Comparison of ENCODE assay signal across 9 cellular contexts in genomic region chr3:133494469-133494868, GRCh38.
A peak's percentile ranks its signal among the peaks of the same experiment; 100 is the strongest.
DNase-seq lines count a peak whose midpoint lies in the region; ATAC-seq, FAIRE-seq and TF ChIP-seq lines count a peak whose summit lies in the region.
"Had no signal": no experiment of that assay in that cellular context is flagged by ENCODE, and none has a peak within 500 bp of the region (broad histone marks: within the 10 kb centered on the region; RNA-seq: fewer than 3 reads in every experiment).

No MANE protein-coding gene starts in this region.

- H3K14ac ChIP-seq in mesenchymal stem cell (ENCODE audit: low read length in 2 of 2): no peak overlapping the region

- H2BK5ac ChIP-seq in mesenchymal stem cell (ENCODE audit: low read depth, low read length, poor library complexity, severe bottlenecking): no peak overlapping the region

- DNase-seq in ELR (ENCODE audit: low read depth) (peak; percentile 63), KBM-7 (peak; percentile 65), K562 (ENCODE audit: extremely low read depth in 1 of 4, low spot score in 3 of 4) (peak in 2 of 4 experiments; percentile 36 to 42), mesenchymal stem cell (peak; percentile 50)
- no peak for DNase-seq in CD4-positive, alpha-beta memory T cell
- DNase-seq: kidney glomerular epithelial cell had no signal

- H3K23ac ChIP-seq in mesenchymal stem cell (ENCODE audit: low read length in 2 of 2): no peak overlapping the region

- H3K9me3 Mint-ChIP-seq in CD4-positive, alpha-beta memory T cell: no peaks in the 10 kb centered on the region

- H2BK15ac ChIP-seq in mesenchymal stem cell (ENCODE audit: low read depth, poor library complexity, severe bottlenecking): no peak overlapping the region

- POLR2A ChIA-PET in K562 (lab: Yijun Ruan, JAX): no interaction called here
- POLR2A ChIA-PET in CD4-positive, alpha-beta memory T cell (lab: Charles Lee; ENCODE audit: partially characterized antibody): no interaction called here

- no peaks in the 10 kb centered on the region; a peak in 1 of 5 replicates for H3K4me1 ChIP-seq in K562 (replicated peaks in 1 of 2; ENCODE audit: control insufficient read depth in 2 of 2, insufficient read depth in 2 of 2, low read length in 2 of 2)
- peaks cover 1% of the 10 kb centered on the region for H3K4me1 ChIP-seq in mesenchymal stem cell (ENCODE audit: control insufficient read depth, insufficient read depth, low read depth, low read length)
- H3K4me1 ChIP-seq in CD4-positive, alpha-beta memory T cell (ENCODE audit: insufficient read depth, low read length): peaks cover 50% of the 10 kb centered on the region

- H3K9me1 ChIP-seq in K562 (ENCODE audit: control insufficient read depth, insufficient read depth, low read length): no peaks in the 10 kb centered on the region

- CTCF ChIA-PET in K562 (lab: Yijun Ruan, JAX; ENCODE audit: low intra/inter-chr PET ratio): no interaction called here
- CTCF ChIA-PET in CD4-positive, alpha-beta memory T cell (lab: Charles Lee; ENCODE audit: partially characterized antibody): no interaction called here

- H3K18ac ChIP-seq in mesenchymal stem cell (ENCODE audit: low read depth in 1 of 2, low read length in 2 of 2): no peak overlapping the region

- H3K27ac ChIP-seq in K562 (ENCODE audit: extremely low read depth, low read depth, low read length): no peak overlapping the region
- no peak overlapping the region for H3K27ac ChIP-seq in mesenchymal stem cell (ENCODE audit: low read length, poor library complexity, severe bottlenecking)
- H3K27ac ChIP-seq in CD4-positive, alpha-beta memory T cell (ENCODE audit: low read depth, low read length): no peak overlapping the region
- H3K27ac ChIP-seq: skin epidermis had no signal

- intact Hi-C loops in K562 (cut with micrococcal nuclease): loop anchor here (2.0 kb wide), 1 partner anchor 84 kb away; no protein-coding TSS in a partner anchor
- intact Hi-C loops in CD4-positive, alpha-beta memory T cell (cut with micrococcal nuclease): no loop called here

- peak; percentile 60 for FAIRE-seq in K562 (lab: Jason Lieb, UNC)

- BruUV-seq in K562 (replicated peaks; lab: Mats Ljungman, UMichigan): no TSS peak

- H2BK12ac ChIP-seq in mesenchymal stem cell (ENCODE audit: low read length in 2 of 2): no peak overlapping the region

- WGBS in K562 (ENCODE audit: insufficient coverage, low coverage, missing lambda C conversion rate): 3% methylated on average over 6 of the region's 6 CpGs
- 52% methylated on average over 6 of the region's 6 CpGs for WGBS in mesenchymal stem cell

- peaks cover 35 to 46% (median 42%) of the 10 kb centered on the region in 4 donors for H3K4me1 Mint-ChIP-seq in CD4-positive, alpha-beta memory T cell

- H4K91ac ChIP-seq in mesenchymal stem cell (ENCODE audit: low read length): no peak overlapping the region

- no peak overlapping the region for H3K4me3 Mint-ChIP-seq in CD4-positive, alpha-beta memory T cell

- TF ChIP-seq POLR2A in K562 (conservative IDR thresholded peaks at IDR 0.05): no peak

- peak in 1 of 2 experiments; percentile 54; a peak in 2 of 4 replicates for TF ChIP-seq RAD21 in K562 (CRISPR knock-in tag; conservative IDR thresholded peaks at IDR 0.05 in 1 of 2, IDR thresholded peaks at IDR 0.05 in 1 of 2)

- ATAC-seq in K562: peak; percentile 92
- no peak for ATAC-seq in HG03378 (IDR thresholded peaks at IDR 0.05; ENCODE audit: unreplicated experiment)
- no peak for ATAC-seq in HG02759 (IDR thresholded peaks at IDR 0.05; ENCODE audit: unreplicated experiment)

- no peaks in the 10 kb centered on the region for H3K79me1 ChIP-seq in mesenchymal stem cell (replicated peaks; ENCODE audit: low read length, poor library complexity, severe bottlenecking)

- in situ Hi-C loops in KBM-7 (cut with MboI; ENCODE audit: low pct_unique_long_range_greater_than_20kb, low sequenced_read_pairs) (no loop called here), K562 (cut with MboI) (no loop called here)

- H3K9me3 ChIP-seq in K562 (replicated peaks; ENCODE audit: control insufficient read depth, insufficient read depth, low read depth, low read length) (no peaks in the 10 kb centered on the region), mesenchymal stem cell (ENCODE audit: control insufficient read depth, low read length) (no peaks in the 10 kb centered on the region)
- H3K9me3 ChIP-seq in CD4-positive, alpha-beta memory T cell (ENCODE audit: control insufficient read depth in 1 of 2, low read length in 2 of 2): no peaks in the 10 kb centered on the region

- H3K36me3 Mint-ChIP-seq in CD4-positive, alpha-beta memory T cell: no peaks in the 10 kb centered on the region

- H3K9ac ChIP-seq in K562 (ENCODE audit: insufficient read depth in 1 of 2, low read depth in 2 of 2, low read length in 2 of 2) (no peak overlapping the region), mesenchymal stem cell (ENCODE audit: low read length) (no peak overlapping the region)

- no peak for TF ChIP-seq EP300 in K562 (IDR thresholded peaks at IDR 0.05; ENCODE audit: low read length)

- no peaks in the 10 kb centered on the region for H3K79me2 ChIP-seq in K562 (ENCODE audit: control insufficient read depth, insufficient read depth, low read length)

- H3K4me2 ChIP-seq in K562 (ENCODE audit: insufficient read depth, low read length) (no peak overlapping the region), mesenchymal stem cell (ENCODE audit: low read length, poor library complexity, severe bottlenecking) (no peak overlapping the region)

- H3K4me3 ChIP-seq in K562: no peak overlapping the region
- no peak overlapping the region for H3K4me3 ChIP-seq in mesenchymal stem cell (ENCODE audit: insufficient read depth in 1 of 2, low read depth in 1 of 2, low read length in 2 of 2)
- no peak overlapping the region for H3K4me3 ChIP-seq in CD4-positive, alpha-beta memory T cell (ENCODE audit: low read length in 2 of 2)
- H3K4me3 ChIP-seq: skin epidermis had no signal

- H2AFZ ChIP-seq in K562 (ENCODE audit: low read depth, low read length) (no peak overlapping the region), mesenchymal stem cell (ENCODE audit: low read depth, low read length) (no peak overlapping the region)

- H2AK5ac ChIP-seq in mesenchymal stem cell (ENCODE audit: low read length, severe bottlenecking): no peak overlapping the region

- H3K27ac Mint-ChIP-seq in CD4-positive, alpha-beta memory T cell: peak overlapping the region in 1 of 7 donors; percentile 69

- H3K36me3 ChIP-seq in K562 (ENCODE audit: control insufficient read depth, insufficient read depth, low read length) (no peaks in the 10 kb centered on the region), mesenchymal stem cell (ENCODE audit: control insufficient read depth in 1 of 2, insufficient read depth in 2 of 2, low read depth in 1 of 2, low read length in 2 of 2) (no peaks in the 10 kb centered on the region)
- no peaks in the 10 kb centered on the region for H3K36me3 ChIP-seq in CD4-positive, alpha-beta memory T cell (ENCODE audit: insufficient read depth, low read length)

- no peaks in the 10 kb centered on the region for H3K27me3 Mint-ChIP-seq in CD4-positive, alpha-beta memory T cell

- H4K20me1 ChIP-seq in K562 (replicated peaks; ENCODE audit: control insufficient read depth, insufficient read depth, low read length): no peaks in the 10 kb centered on the region

- H3K4ac ChIP-seq in mesenchymal stem cell (ENCODE audit: low read depth in 1 of 2, low read length in 2 of 2): no peak overlapping the region

- TF ChIP-seq CTCF in K562 (IDR thresholded peaks at IDR 0.05 in 2 of 3, conservative IDR thresholded peaks at IDR 0.05 in 1 of 3; ENCODE audit: insufficient read depth in 2 of 3, low read depth in 1 of 3, low read length in 3 of 3): peak; percentile 48 to 55 (median 54); a peak in 5 of 6 replicates

- H3K27me3 ChIP-seq in K562 (ENCODE audit: control insufficient read depth in 2 of 2, insufficient read depth in 2 of 2, low read length in 2 of 2) (no peaks in the 10 kb centered on the region), mesenchymal stem cell (ENCODE audit: control insufficient read depth in 1 of 2, insufficient read depth in 1 of 2, low read length in 2 of 2) (no peaks in the 10 kb centered on the region)
- H3K27me3 ChIP-seq in CD4-positive, alpha-beta memory T cell (ENCODE audit: insufficient read depth, low read length): no peaks in the 10 kb centered on the region

- no peak overlapping the region for H4K8ac ChIP-seq in mesenchymal stem cell (ENCODE audit: low read length)

- no peak overlapping the region for H2BK120ac ChIP-seq in mesenchymal stem cell (ENCODE audit: low read depth, low read length)

TF ChIP-seq in K562, 482 proteins besides CTCF, POLR2A, EP300 and RAD21 (continues in another document):
- TF ChIP-seq JUND (IDR thresholded peaks at IDR 0.05; ENCODE audit: borderline replicate concordance, low read depth, low read length) (no peak), JUND (tag; IDR thresholded peaks at IDR 0.05; ENCODE audit: borderline replicate concordance, low read depth, low read length) (no peak), ATF7 (IDR thresholded peaks at IDR 0.05) (no peak), FOS (IDR thresholded peaks at IDR 0.05; ENCODE audit: extremely low read depth, insufficient read length) (no peak), TCF7L2 (IDR thresholded peaks at IDR 0.05; ENCODE audit: low read depth, low read length) (no peak)

Comparison
In these comparisons a context has a peak if more than half of its experiments do, and no peak if none do; other contexts are left out.
1. DNase-seq: peak in ELR (single experiment), KBM-7 (single experiment) and mesenchymal stem cell (single experiment); none in CD4-positive, alpha-beta memory T cell (0 of 5).